8 cellular contexts compared by ENCODE assay signal in genomic region chr19:17125728-17126677, GRCh38. TPM values are rescaled to one million over a fixed set of nuclear protein-coding genes. Genes with fewer than 3 reads are reported as not detected.
A peak's percentile ranks its signal among the peaks of the same experiment; 100 is the strongest.
DNase-seq lines count a peak whose midpoint lies in the region; ATAC-seq lines count a peak whose summit lies in the region.

No MANE protein-coding gene starts in this region.

- H3K9me3 ChIP-seq in adipocyte (ENCODE audit: control insufficient read depth, low read length): no peaks in the 10 kb centered on the region

- peak overlapping the region; percentile 76 to 92 (median 80) for H3K4me3 Mint-ChIP-seq in T-cell

- peaks cover 4% of the 10 kb centered on the region for H3K36me3 ChIP-seq in adipocyte (ENCODE audit: control insufficient read depth, insufficient read depth, low read length, severe bottlenecking)

- intact Hi-C loops in left colon (cut with DNase I, micrococcal nuclease): no loop called here

- peak overlapping the region; percentile 24 for H3K9ac ChIP-seq in adipocyte (ENCODE audit: low read length)

- ATAC-seq in GM19023 (IDR thresholded peaks at IDR 0.05; ENCODE audit: unreplicated experiment) (peak; percentile 45), HG03095 (IDR thresholded peaks at IDR 0.05; ENCODE audit: unreplicated experiment) (peak; percentile 45), T-cell (replicated peaks in 1 of 4) (peak; percentile 85 to 98 (median 96)), left colon (peak; percentile 44)

- peak overlapping the region; percentile 99 for H3K27ac Mint-ChIP-seq in T-cell

- DNase-seq in T-cell (peak; percentile 67 to 91 (median 82)), adipocyte (ENCODE audit: low read depth) (no peak), left colon (peak; percentile 66 to 71), DMS79 (lab: John Stamatoyannopoulos, UW) (no peak), NCI-H187 treated with DMSO at 0.1 percent for 48 hours (lab: John Stamatoyannopoulos, UW) (no peak)
- peak; percentile 26 to 48 (median 44) for DNase-seq in stimulated activated CD4-positive, alpha-beta T cell treated with anti-CD3 and anti-CD28 coated beads, TNF-alpha, amount 100 ng/mL, for 1 hour (ENCODE audit: low read depth in 3 of 3, low spot score in 1 of 3)

- no peaks in the 10 kb centered on the region for H3K27me3 Mint-ChIP-seq in T-cell

- H3K4me3 ChIP-seq in adipocyte (ENCODE audit: low read length): no peak overlapping the region

- CTCF ChIA-PET in T-cell (lab: Charles Lee): interaction anchor here (0.5 to 2.1 kb wide), 4 partner anchors 27 to 58 kb away, joined by 3 to 9 read pairs (median 4); partner anchors contain the start of genes HAUS8 (in 1 of the 2) and MYO9B (in 1 of the 2)

- peaks cover 12% of the 10 kb centered on the region for H3K36me3 Mint-ChIP-seq in T-cell

- H3K4me1 Mint-ChIP-seq in T-cell: peaks cover 39 to 70% (median 49%) of the 10 kb centered on the region in 3 donors

- H3K4me1 ChIP-seq in adipocyte (ENCODE audit: control insufficient read depth, insufficient read depth, low read length): peaks cover 13% of the 10 kb centered on the region

- H3K9me3 Mint-ChIP-seq in T-cell: no peaks in the 10 kb centered on the region

- H3K27me3 ChIP-seq in adipocyte (replicated peaks; ENCODE audit: control insufficient read depth, insufficient read depth, low read length): no peaks in the 10 kb centered on the region

- POLR2A ChIA-PET in T-cell (lab: Charles Lee): interaction anchor here (0.7 to 1.1 kb wide), 4 partner anchors 11 to 58 kb away, joined by 4 to 5 read pairs (median 5); partner anchors contain the start of gene HAUS8 (in 1 of the 2)

RNA-seq across cellular contexts. Expression of gene MYO9B, which starts 50.4 kb away (rescaled TPM):
- total RNA-seq in T-cell (100 to 1,000 TPM; 185 to 220 (median 202) TPM), left colon (10 to 100 TPM; 69.9 to 82.2 TPM)

RNA-seq across cellular contexts. Expression of gene HAUS8, which starts 50.8 kb away (rescaled TPM):
- total RNA-seq in T-cell: 10 to 100 TPM; 16.6 to 20.4 (median 19.3) TPM
- 10 to 100 TPM; 10.7 to 14.1 TPM for total RNA-seq in left colon

Comparison
In these comparisons a context has a peak if more than half of its experiments do, and no peak if none do; other contexts are left out.
1. ATAC-seq: peak in every context shown above with its lines; median percentile 96 in T-cell; 45 in GM19023; 45 in HG03095; 44 in left colon.
2. DNase-seq: peak in T-cell (34 of 34), left colon (2 of 2) and stimulated activated CD4-positive, alpha-beta T cell treated with anti-CD3 and anti-CD28 coated beads, TNF-alpha, amount 100 ng/mL, for 1 hour (3 of 3); none in adipocyte (single experiment), DMS79 (single experiment) and NCI-H187 treated with DMSO at 0.1 percent for 48 hours (single experiment).